Comparison of ENCODE assay signal across 21 cellular contexts in the genomic region with DNA sequence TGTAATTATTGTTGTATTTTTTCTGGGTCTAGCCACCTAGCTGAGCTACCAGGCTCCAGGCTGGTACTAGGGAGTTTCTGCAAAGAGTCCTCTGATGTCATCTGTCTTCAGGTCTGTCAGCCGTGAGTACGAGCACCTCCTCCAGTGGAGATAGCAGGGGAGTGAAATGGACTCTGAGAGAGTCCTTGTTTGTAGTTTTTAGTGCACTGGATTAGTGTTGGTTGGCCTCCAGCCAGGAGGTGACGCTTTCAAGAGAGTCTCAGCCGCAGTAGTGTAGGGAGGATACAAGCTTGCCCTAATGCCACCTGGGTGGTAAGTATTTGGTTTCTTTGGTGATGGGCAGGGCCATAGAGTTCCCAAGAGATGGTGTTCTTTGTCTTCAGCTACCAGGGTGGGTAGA.
"Had no signal": no experiment of that assay in that cellular context is flagged by ENCODE, and none has a peak within 500 bp of the region (broad histone marks: within the 10 kb centered on the region; RNA-seq: fewer than 3 reads in every experiment).

No MANE protein-coding gene starts in this region.

- H3K36me3 ChIP-seq: brain microvascular endothelial cell, cardiac muscle cell had no signal

- H3K27me3 Mint-ChIP-seq: activated B cell treated with CpG ODN at 0.5 μM for 24 hours; activated CD4-positive, alpha-beta T cell treated with anti-CD3 and anti-CD28 coated beads, Interleukin-2, amount 10 ng/mL, durations not matched to agents 24 days and 14 days; activated naive CD8-positive, alpha-beta T cell; T-cell had no signal

- H3K4me1 Mint-ChIP-seq: activated B cell treated with CpG ODN at 0.5 μM for 24 hours; activated CD4-positive, alpha-beta T cell treated with anti-CD3 and anti-CD28 coated beads, Interleukin-2, amount 10 ng/mL, durations not matched to agents 24 days and 14 days; T-cell had no signal

- H3K36me3 Mint-ChIP-seq: T-cell had no signal

- H3K27ac ChIP-seq: brain microvascular endothelial cell, cardiac muscle cell, SK-N-MC had no signal

- H3K4me3 ChIP-seq: cardiac muscle cell, SK-N-MC had no signal

- H3K27ac Mint-ChIP-seq: activated B cell treated with CpG ODN at 0.5 μM for 24 hours; activated CD4-positive, alpha-beta T cell treated with anti-CD3 and anti-CD28 coated beads, Interleukin-2, amount 10 ng/mL, durations not matched to agents 24 days and 14 days; activated naive CD4-positive, alpha-beta T cell treated with anti-CD3 and anti-CD28 coated beads for 36 hours; activated naive CD8-positive, alpha-beta T cell; T-cell had no signal

- ATAC-seq: activated T-cell treated with anti-CD3 and anti-CD28 coated beads, Interleukin-2, amount 50 U/mL, for 4 hours; Right ventricle myocardium inferior; T-cell had no signal

- H3K4me3 Mint-ChIP-seq: activated B cell treated with CpG ODN at 0.5 μM for 24 hours; activated CD4-positive, alpha-beta T cell treated with anti-CD3 and anti-CD28 coated beads, Interleukin-2, amount 10 ng/mL, durations not matched to agents 24 days and 14 days; activated naive CD4-positive, alpha-beta T cell treated with anti-CD3 and anti-CD28 coated beads for 36 hours; activated naive CD8-positive, alpha-beta T cell; activated T-cell treated with anti-CD3 and anti-CD28 coated beads, Interleukin-2, amount 50 U/mL, for 4 hours; T-cell had no signal

- DNase-seq: activated B cell treated with CpG ODN at 0.5 μM for 24 hours; activated CD4-positive, alpha-beta T cell treated with anti-CD3 and anti-CD28 coated beads for 1 hour; activated CD4-positive, alpha-beta T cell treated with anti-CD3 and anti-CD28 coated beads, Interleukin-2, amount 10 ng/mL, durations not matched to agents 24 days and 14 days; activated CD4-positive, alpha-beta T cell treated with anti-CD3 and anti-CD28 coated beads, Interleukin-2, amount 50 U/mL, for 48 hours; activated CD8-positive, alpha-beta memory T cell treated with anti-CD3 and anti-CD28 coated beads for 24 hours; activated effector memory CD4-positive, alpha-beta T cell treated with anti-CD3 and anti-CD28 coated beads, Interleukin-2, amount 50 U/mL, for 16 hours; activated naive CD4-positive, alpha-beta T cell treated with anti-CD3 and anti-CD28 coated beads for 36 hours; activated T-cell treated with anti-CD3 and anti-CD28 coated beads, Interleukin-2, amount 50 U/mL, for 4 hours; brain microvascular endothelial cell; cerebellar nuclear complex; Kasumi-1; NCI-H1092; NCI-H1930; NCI-H446; T-cell; T-helper 2 cell; T1000 had no signal

- H3K27me3 ChIP-seq: brain microvascular endothelial cell, cardiac muscle cell had no signal
